ENCODE assay signal across 8 cellular contexts in genomic region chr21:39313042-39313456, GRCh38. TPM values are rescaled to one million over a fixed set of nuclear protein-coding genes. Genes with fewer than 3 reads are reported as not detected.
DNase-seq lines count a peak whose midpoint lies in the region; ATAC-seq and TF ChIP-seq lines count a peak whose summit lies in the region.

No MANE protein-coding gene starts in this region.

- TF ChIP-seq CTCF in DOHH2 (IDR thresholded peaks at IDR 0.05; ENCODE audit: low read depth, low read length, poor library complexity, severe bottlenecking), result no peak
- no peak for TF ChIP-seq CTCF in MM.1S (IDR thresholded peaks at IDR 0.05; ENCODE audit: low read length)

- H3K4me3 ChIP-seq in DOHH2 (ENCODE audit: low read length), result peak overlapping the region; percentile 83
- H3K4me3 ChIP-seq in MM.1S (ENCODE audit: low read length), result peak overlapping the region; percentile 88
- peak overlapping the region; percentile 88 for H3K4me3 ChIP-seq in iPS DF 6.9 (ENCODE audit: low read length)
- peak overlapping the region; percentile 77 to 97 (median 91) for H3K4me3 ChIP-seq in skin epidermis

- no peak for DNase-seq in MM.1S
- DNase-seq in activated naive CD8-positive, alpha-beta T cell treated with anti-CD3 and anti-CD28 coated beads for 36 hours, result no peak
- DNase-seq in iPS DF 6.9 (ENCODE audit: low read depth, low spot score), result no peak
- DNase-seq in COLO668 (lab: John Stamatoyannopoulos, UW; ENCODE audit: unreplicated experiment), result no peak

- peak overlapping the region; percentile 65 for H2AFZ ChIP-seq in MM.1S (ENCODE audit: low read length)

- peak overlapping the region; percentile 90 for H3K9ac ChIP-seq in MM.1S (ENCODE audit: low read length)

- peak overlapping the region; percentile 55 for H3K4me2 ChIP-seq in DOHH2 (ENCODE audit: low read length)
- H3K4me2 ChIP-seq in MM.1S (ENCODE audit: low read depth, low read length), result peak overlapping the region; percentile 30; the same call in 1 of the 2 replicates

- H3K36me3 ChIP-seq in DOHH2 (ENCODE audit: control insufficient read depth, low read length) (peaks cover 52% of the 10 kb centered on the region), MM.1S (replicated peaks; ENCODE audit: insufficient read depth, low read length) (no peaks in the 10 kb centered on the region; the same call in 1 of the 2 replicates), iPS DF 6.9 (ENCODE audit: control insufficient read depth, insufficient read depth, low read length) (no peaks in the 10 kb centered on the region)

- peak; percentile 21 for ATAC-seq in GM21528 (IDR thresholded peaks at IDR 0.05; ENCODE audit: low FRiP score, unreplicated experiment)
- ATAC-seq in GM18858 (IDR thresholded peaks at IDR 0.05; ENCODE audit: unreplicated experiment), result no peak

- H4K20me1 ChIP-seq in DOHH2 (ENCODE audit: control insufficient read depth, insufficient read depth, low read depth, low read length) (peaks cover 14% of the 10 kb centered on the region), MM.1S (ENCODE audit: insufficient read depth, low read length) (no peaks in the 10 kb centered on the region)

- H3K27ac ChIP-seq in DOHH2 (ENCODE audit: low read depth, low read length) (peak overlapping the region; percentile 96), MM.1S (ENCODE audit: low read length) (peak overlapping the region; percentile 77; the same call in 1 of the 2 replicates), iPS DF 6.9 (ENCODE audit: low read length) (no peak overlapping the region), skin epidermis (peak overlapping the region; percentile 85 to 100 (median 99))

- H3K9me2 ChIP-seq in DOHH2 (replicated peaks; ENCODE audit: control insufficient read depth, low read length) (no peaks in the 10 kb centered on the region), MM.1S (replicated peaks; ENCODE audit: insufficient read depth, low read length) (no peaks in the 10 kb centered on the region)

- H3K36me3 Mint-ChIP-seq in activated naive CD8-positive, alpha-beta T cell treated with anti-CD3 and anti-CD28 coated beads for 36 hours, result peaks cover 20% of the 10 kb centered on the region

- no peaks in the 10 kb centered on the region for H3K9me3 ChIP-seq in DOHH2 (ENCODE audit: control insufficient read depth, insufficient read depth, low read length)
- no peaks in the 10 kb centered on the region for H3K9me3 ChIP-seq in MM.1S (replicated peaks; ENCODE audit: insufficient read depth, low read length)
- H3K9me3 ChIP-seq in iPS DF 6.9 (ENCODE audit: control insufficient read depth, insufficient read depth, low read length), result no peaks in the 10 kb centered on the region

- no CpG with 5 or more reads among the region's 49 CpGs for WGBS in iPS DF 6.9 (ENCODE audit: insufficient coverage, insufficient read length)

- H3K79me2 ChIP-seq in DOHH2 (ENCODE audit: control insufficient read depth, low read length) (peaks cover 63% of the 10 kb centered on the region), MM.1S (ENCODE audit: low read length) (peaks cover 48% of the 10 kb centered on the region)

- peaks cover 78% of the 10 kb centered on the region for H3K4me1 ChIP-seq in DOHH2 (ENCODE audit: control insufficient read depth, low read length)
- H3K4me1 ChIP-seq in MM.1S (ENCODE audit: low read length), result peaks cover 18% of the 10 kb centered on the region
- H3K4me1 ChIP-seq in iPS DF 6.9 (ENCODE audit: control insufficient read depth, insufficient read depth, low read length), result peaks cover 2% of the 10 kb centered on the region; the same call in 1 of the 2 replicates

- H3K27ac Mint-ChIP-seq in activated naive CD8-positive, alpha-beta T cell treated with anti-CD3 and anti-CD28 coated beads for 36 hours, result peak overlapping the region; percentile 76

- H3K9me3 Mint-ChIP-seq in activated naive CD8-positive, alpha-beta T cell treated with anti-CD3 and anti-CD28 coated beads for 36 hours, result no peaks in the 10 kb centered on the region

- peak overlapping the region; percentile 93 for H3K4me3 Mint-ChIP-seq in activated naive CD8-positive, alpha-beta T cell treated with anti-CD3 and anti-CD28 coated beads for 36 hours

- peaks cover 36% of the 10 kb centered on the region for H3F3A ChIP-seq in DOHH2 (ENCODE audit: control insufficient read depth, insufficient read depth)
- peaks cover 20% of the 10 kb centered on the region for H3F3A ChIP-seq in MM.1S (ENCODE audit: insufficient read depth, low read length)

- H3K27me3 ChIP-seq in DOHH2 (ENCODE audit: control insufficient read depth, low read length) (no peaks in the 10 kb centered on the region), MM.1S (replicated peaks; ENCODE audit: insufficient read depth, low read length) (no peaks in the 10 kb centered on the region), iPS DF 6.9 (ENCODE audit: control insufficient read depth, insufficient read depth, low read length) (no peaks in the 10 kb centered on the region)

- H3K27me3 Mint-ChIP-seq in activated naive CD8-positive, alpha-beta T cell treated with anti-CD3 and anti-CD28 coated beads for 36 hours, result no peaks in the 10 kb centered on the region

- peaks cover 40% of the 10 kb centered on the region for H3K4me1 Mint-ChIP-seq in activated naive CD8-positive, alpha-beta T cell treated with anti-CD3 and anti-CD28 coated beads for 36 hours

RNA-seq across cellular contexts. Expression of gene BRWD1, which starts 0.4 kb away (rescaled TPM):
- 10 to 100 TPM; 16.5 to 18.2 TPM for total RNA-seq in activated naive CD8-positive, alpha-beta T cell treated with anti-CD3 and anti-CD28 coated beads for 36 hours

RNA-seq across cellular contexts. Expression of gene HMGN1, which starts 35.8 kb away (rescaled TPM):
- 100 to 1,000 TPM; 432 to 501 TPM for total RNA-seq in activated naive CD8-positive, alpha-beta T cell treated with anti-CD3 and anti-CD28 coated beads for 36 hours
